Comparison of ENCODE assay signal across 21 cellular contexts in genomic region chr17:61755078-61755477, GRCh38.
DNase-seq lines count a peak whose midpoint lies in the region; ATAC-seq, FAIRE-seq and TF ChIP-seq lines count a peak whose summit lies in the region.
"Had no signal": no experiment of that assay in that cellular context is flagged by ENCODE, and none has a peak within 500 bp of the region (broad histone marks: within the 10 kb centered on the region; RNA-seq: fewer than 3 reads in every experiment).

No MANE protein-coding gene starts in this region.

- BruUV-seq in GM12878 (replicated peaks; lab: Mats Ljungman, UMichigan) = no TSS peak

- TF ChIP-seq EP300 in GM12878 (IDR thresholded peaks at IDR 0.05; ENCODE audit: borderline replicate concordance in 1 of 2, control insufficient read depth in 1 of 2, low read depth in 2 of 2, low read length in 2 of 2) = no peak

- no peak for FAIRE-seq in GM12878 (lab: Jason Lieb, UNC)
- no peak for FAIRE-seq in GM19239 (lab: Jason Lieb, UNC)
- FAIRE-seq: A204.1, GM12891 had no signal

- H3K9me3 ChIP-seq in GM12878 (replicated peaks; ENCODE audit: control insufficient read depth, insufficient read depth, low read length) = no peaks in the 10 kb centered on the region; the same call in 1 of the 3 replicates

- TF ChIP-seq POLR2A in GM12878 (IDR thresholded peaks at IDR 0.05; ENCODE audit: low read depth, low read length) = no peak

- H3K79me2 ChIP-seq in GM12878 (ENCODE audit: control insufficient read depth, insufficient read depth, low read length) = no peaks in the 10 kb centered on the region

- intact Hi-C loops in GM12878 (cut with micrococcal nuclease; ENCODE audit: unreplicated experiment) = no loop called here

- ATAC-seq in GM12878 = no peak
- no peak for ATAC-seq in HG03280 (IDR thresholded peaks at IDR 0.05; ENCODE audit: unreplicated experiment)
- ATAC-seq: CD8-positive, alpha-beta T cell had no signal

- H3K4me2 ChIP-seq in GM12878 (ENCODE audit: control insufficient read depth, insufficient read depth) = no peak overlapping the region
- H3K4me2 ChIP-seq: BLaER1 treated with 17β-estradiol and CSF1 and Interleukin-3, amounts not matched to agents 10 nM and 100 nM had no signal

- no peak for TF ChIP-seq RAD21 in GM12878 (IDR thresholded peaks at IDR 0.05; ENCODE audit: insufficient read depth, low read depth, low read length)

- H3K4me3 ChIP-seq in GM12878 = no peak overlapping the region
- H3K4me3 ChIP-seq: BLaER1 treated with 17β-estradiol and CSF1 and Interleukin-3, amounts not matched to agents 10 nM and 100 nM had no signal

- CTCF ChIA-PET in GM12878 (lab: Yijun Ruan, JAX) = interaction anchor here (1.4 to 1.8 kb wide), 2 partner anchors 10 to 354 kb away, joined by 5 to 6 read pairs; no protein-coding TSS in a partner anchor

- H2AFZ ChIP-seq in GM12878 (ENCODE audit: control insufficient read depth, low read depth, low read length) = no peak overlapping the region

- RAD21 ChIA-PET in GM12878 (lab: Charles Lee; ENCODE audit: unreplicated experiment) = no interaction called here

- peaks cover 30% of the 10 kb centered on the region for H3K4me1 ChIP-seq in GM12878 (ENCODE audit: control insufficient read depth, insufficient read depth, low read length)
- H3K4me1 ChIP-seq: BLaER1 treated with 17β-estradiol and CSF1 and Interleukin-3, amounts not matched to agents 10 nM and 100 nM had no signal

- H3K36me3 ChIP-seq in GM12878 (ENCODE audit: control insufficient read depth in 2 of 2, insufficient read depth in 2 of 2, low read length in 1 of 2) = 0 out of 4 replicates have a peak, but pooled peaks cover 0 to 2% of the 10 kb centered on the region in 2 experiments

- H3K27ac ChIP-seq in GM12878 (ENCODE audit: control insufficient read depth, insufficient read depth) = no peak overlapping the region
- H3K27ac ChIP-seq: BLaER1 treated with 17β-estradiol and CSF1 and Interleukin-3, amounts not matched to agents 10 nM and 100 nM; C4-2B had no signal

- SMC1A ChIA-PET in GM12878 (lab: Charles Lee; ENCODE audit: uncharacterized antibody, unreplicated experiment) = interaction anchor here (1.0 to 1.5 kb wide), 3 partner anchors 26 to 43 kb away, joined by 3 to 4 read pairs (median 3); no protein-coding TSS in a partner anchor

- no peaks in the 10 kb centered on the region for H3K27me3 ChIP-seq in GM12878 (replicated peaks in 1 of 2; ENCODE audit: control insufficient read depth in 2 of 2, insufficient read depth in 2 of 2, low read length in 1 of 2)
- H3K27me3 ChIP-seq: BLaER1 treated with 17β-estradiol and CSF1 and Interleukin-3, amounts not matched to agents 10 nM and 100 nM had no signal

- in situ Hi-C loops in GM12878 (cut with MboI) = no loop called here

- DNase-seq in OCI-M1 (lab: John Stamatoyannopoulos, UW) = peak; percentile 41
- DNase-seq in GM12878 (ENCODE audit: low read depth, low spot score) = no peak
- no peak for DNase-seq in Ammon's horn (ENCODE audit: low spot score)
- no peak for DNase-seq in GM19239 (ENCODE audit: insufficient read length, low spot score)
- DNase-seq: 8988T; ACHN; CD4-positive, alpha-beta T cell; CD8-positive, alpha-beta T cell; COR-L47; DMS 273 treated with DMSO at 0.1 percent for 48 hours; DMS153; DMS53; DMS79; DND-41; EL; GDM1 had no signal

- POLR2A ChIA-PET in GM12878 (lab: Charles Lee) = interaction anchor here (1.0 kb wide), 1 partner anchor 9 kb away, joined by 3 read pairs; no protein-coding TSS in a partner anchor

- no peak overlapping the region for H3K9ac ChIP-seq in GM12878 (ENCODE audit: control insufficient read depth, insufficient read depth, low read length)
- H3K9ac ChIP-seq: BLaER1 treated with 17β-estradiol and CSF1 and Interleukin-3, amounts not matched to agents 10 nM and 100 nM had no signal

- H4K20me1 ChIP-seq in GM12878 (ENCODE audit: control insufficient read depth, insufficient read depth) = no peaks in the 10 kb centered on the region
- H4K20me1 ChIP-seq: BLaER1 treated with 17β-estradiol and CSF1 and Interleukin-3, amounts not matched to agents 10 nM and 100 nM had no signal

- no peak for TF ChIP-seq CTCF in GM12878 (IDR thresholded peaks at IDR 0.05 in 2 of 3, conservative IDR thresholded peaks at IDR 0.05 in 1 of 3; ENCODE audit: control insufficient read depth in 2 of 3, extremely low read depth in 1 of 3, insufficient read depth in 1 of 3, low read depth in 3 of 3, low read length in 3 of 3)

TF ChIP-seq in GM12878, 131 proteins besides CTCF, POLR2A, EP300 and RAD21:
- TF ChIP-seq TBL1XR1 (IDR thresholded peaks at IDR 0.05; ENCODE audit: low read depth, low read length) = no peak
- TF ChIP-seq MYB (IDR thresholded peaks at IDR 0.05; ENCODE audit: borderline replicate concordance, low read depth, low read length) = no peak
- peak; percentile 55 for TF ChIP-seq NFXL1 (IDR thresholded peaks at IDR 0.05; ENCODE audit: borderline replicate concordance)
- no peak for TF ChIP-seq ZNF207 (IDR thresholded peaks at IDR 0.05; ENCODE audit: borderline replicate concordance)
